In genomic region chr14:68404652-68405183, GRCh38 we compare ENCODE assay signal across 10 cellular contexts.
A peak's percentile ranks its signal among the peaks of the same experiment; 100 is the strongest.
DNase-seq lines count a peak whose midpoint lies in the region; ATAC-seq and TF ChIP-seq lines count a peak whose summit lies in the region.
"Had no signal": no experiment of that assay in that cellular context is flagged by ENCODE, and none has a peak within 500 bp of the region (broad histone marks: within the 10 kb centered on the region; RNA-seq: fewer than 3 reads in every experiment).

No MANE protein-coding gene starts in this region.

- H3K27me3 Mint-ChIP-seq in effector memory CD8-positive, alpha-beta T cell = no peaks in the 10 kb centered on the region
- no peaks in the 10 kb centered on the region for H3K27me3 Mint-ChIP-seq in endodermal cell (ENCODE audit: insufficient read depth)

- no peaks in the 10 kb centered on the region for H3K9me3 ChIP-seq in Peyer's patch
- H3K9me3 ChIP-seq in spleen = no peaks in the 10 kb centered on the region
- H3K9me3 ChIP-seq in gastrocnemius medialis = no peaks in the 10 kb centered on the region
- H3K9me3 ChIP-seq in endodermal cell (ENCODE audit: control insufficient read depth, low read length) = no peaks in the 10 kb centered on the region

- H3K27me3 ChIP-seq in Peyer's patch (no peaks in the 10 kb centered on the region), spleen (replicated peaks in 1 of 7) (no peaks in the 10 kb centered on the region), gastrocnemius medialis (no peaks in the 10 kb centered on the region), endodermal cell (ENCODE audit: control insufficient read depth, insufficient read depth, low read length, poor library complexity, severe bottlenecking) (no peaks in the 10 kb centered on the region)

- H3K27ac Mint-ChIP-seq in effector memory CD8-positive, alpha-beta T cell = peak overlapping the region; percentile 61 to 87
- H3K27ac Mint-ChIP-seq in endodermal cell = no peak overlapping the region
- H3K27ac Mint-ChIP-seq: nephron progenitor cell had no signal

- ATAC-seq in effector memory CD8-positive, alpha-beta T cell (replicated peaks) = peak; percentile 69
- no peak for ATAC-seq in gastrocnemius medialis

- intact Hi-C loops in spleen (cut with DNase I; ENCODE audit: low total_unique reads) (no loop called here), gastrocnemius medialis (cut with DNase I; ENCODE audit: low total_unique reads) (no loop called here)

- H3K36me3 ChIP-seq in Peyer's patch (no peaks in the 10 kb centered on the region), spleen (no peaks in the 10 kb centered on the region), gastrocnemius medialis (no peaks in the 10 kb centered on the region), endodermal cell (ENCODE audit: control insufficient read depth, insufficient read depth, low read length) (no peaks in the 10 kb centered on the region)

- in situ Hi-C loops in gastrocnemius medialis (cut with MboI; ENCODE audit: low sequenced_read_pairs in 4 of 4) = no loop called here

- 63 to 75% (median 66%) methylated on average over 5 of the region's 5 CpGs for WGBS in spleen, 5 donors
- 92 to 96% methylated on average over 4 to 5 of the region's 5 CpGs for WGBS in endodermal cell (ENCODE audit: insufficient coverage in 1 of 2, insufficient read length in 1 of 2), 2 experiments

- no peak overlapping the region for H3K9ac ChIP-seq in endodermal cell (ENCODE audit: extremely low read depth, low read length, poor library complexity, severe bottlenecking)

- H3K36me3 Mint-ChIP-seq in effector memory CD8-positive, alpha-beta T cell (ENCODE audit: insufficient read depth) = no peaks in the 10 kb centered on the region
- no peaks in the 10 kb centered on the region for H3K36me3 Mint-ChIP-seq in endodermal cell (ENCODE audit: low read depth)

- no peaks in the 10 kb centered on the region for H3K9me3 Mint-ChIP-seq in effector memory CD8-positive, alpha-beta T cell
- no peaks in the 10 kb centered on the region for H3K9me3 Mint-ChIP-seq in endodermal cell
- H3K9me3 Mint-ChIP-seq: nephron progenitor cell had no signal

- DNase-seq in activated CD4-positive, alpha-beta T cell treated with anti-CD3 and anti-CD28 coated beads for 48 hours = peak; percentile 23
- no peak for DNase-seq in activated CD4-positive, alpha-beta T cell treated with anti-CD3 and anti-CD28 coated beads, Interleukin-2, amount 50 U/mL, for 4 hours
- no peak for DNase-seq in Peyer's patch
- no peak for DNase-seq in effector memory CD8-positive, alpha-beta T cell
- no peak for DNase-seq in spleen
- DNase-seq in gastrocnemius medialis = no peak
- DNase-seq in NCI-H1694 (lab: John Stamatoyannopoulos, UW) = no peak
- no peak for DNase-seq in endodermal cell
- DNase-seq: NCI-H2081 treated with DMSO at 0.1 percent for 48 hours, nephron progenitor cell had no signal

- TF ChIP-seq CTCF in Peyer's patch (IDR thresholded peaks at IDR 0.05) = no peak
- TF ChIP-seq CTCF in spleen (IDR thresholded peaks at IDR 0.05 in 8 of 11, conservative IDR thresholded peaks at IDR 0.05 in 3 of 11) = no peak
- no peak for TF ChIP-seq CTCF in gastrocnemius medialis (IDR thresholded peaks at IDR 0.05 in 4 of 5, conservative IDR thresholded peaks at IDR 0.05 in 1 of 5)
- no peak for TF ChIP-seq CTCF in endodermal cell (conservative IDR thresholded peaks at IDR 0.05)

- no peak overlapping the region for H3K4me3 Mint-ChIP-seq in effector memory CD8-positive, alpha-beta T cell
- H3K4me3 Mint-ChIP-seq in endodermal cell = no peak overlapping the region
- H3K4me3 Mint-ChIP-seq: nephron progenitor cell had no signal

- peaks cover 45 to 46% of the 10 kb centered on the region in 2 donors for H3K4me1 Mint-ChIP-seq in effector memory CD8-positive, alpha-beta T cell (ENCODE audit: low read depth in 2 of 2)
- peaks cover 7% of the 10 kb centered on the region for H3K4me1 Mint-ChIP-seq in endodermal cell

- no peak overlapping the region for H3K4me3 ChIP-seq in Peyer's patch
- no peak overlapping the region for H3K4me3 ChIP-seq in spleen
- no peak overlapping the region for H3K4me3 ChIP-seq in gastrocnemius medialis
- no peak overlapping the region for H3K4me3 ChIP-seq in endodermal cell (ENCODE audit: low read length)

- TF ChIP-seq POLR2A in Peyer's patch (IDR thresholded peaks at IDR 0.05) (no peak), spleen (IDR thresholded peaks at IDR 0.05) (no peak), gastrocnemius medialis (IDR thresholded peaks at IDR 0.05) (no peak)

- peak overlapping the region; percentile 0 to 65 (median 38) for H3K27ac ChIP-seq in Peyer's patch
- H3K27ac ChIP-seq in spleen = peak overlapping the region; percentile 24 to 85 (median 78)
- no peak overlapping the region for H3K27ac ChIP-seq in gastrocnemius medialis
- no peak overlapping the region for H3K27ac ChIP-seq in endodermal cell (ENCODE audit: low read depth, low read length)

- H3K4me1 ChIP-seq in Peyer's patch = peaks cover 0 to 26% (median 12%) of the 10 kb centered on the region in 4 donors
- H3K4me1 ChIP-seq in spleen = peaks cover 59 to 100% (median 77%) of the 10 kb centered on the region in 6 donors
- peaks cover 22 to 32% of the 10 kb centered on the region in 2 donors for H3K4me1 ChIP-seq in gastrocnemius medialis
- H3K4me1 ChIP-seq in endodermal cell (ENCODE audit: control insufficient read depth, insufficient read depth, low read length) = no peaks in the 10 kb centered on the region

Comparison
In these comparisons a context has a peak if more than half of its experiments do, and no peak if none do; other contexts are left out.
1. H3K27ac ChIP-seq: peak in Peyer's patch (4 of 4) and spleen (8 of 8); none in gastrocnemius medialis (0 of 4) and endodermal cell (single experiment).